ENCODE assay signal across 1 cellular context in the genomic region with DNA sequence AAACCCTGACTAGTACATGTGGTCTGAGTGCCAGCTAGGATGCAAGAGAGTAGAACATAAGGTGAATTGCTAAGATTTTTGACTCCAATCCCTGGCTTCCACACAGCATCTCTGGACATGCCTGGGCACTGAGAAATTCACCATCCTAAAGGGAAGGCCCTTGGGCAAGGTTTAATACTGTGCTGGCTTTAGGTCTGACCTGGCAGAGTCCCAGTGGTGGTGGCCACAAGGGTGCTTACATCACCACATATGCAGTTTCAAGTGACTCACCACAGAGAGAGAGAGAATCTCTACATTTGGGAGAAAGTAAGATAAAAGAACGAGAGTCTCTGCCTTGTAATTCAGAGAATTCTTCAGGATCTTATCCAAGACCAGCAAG.
TF ChIP-seq lines count a peak whose summit lies in the region.

No MANE protein-coding gene starts in this region.

TF ChIP-seq in IMR-90, 13 proteins besides CTCF, POLR2A, EP300 and RAD21 (continued from another document):
- TF ChIP-seq MXI1 (IDR thresholded peaks at IDR 0.05; ENCODE audit: borderline replicate concordance, low read depth, low read length) = no peak
- no peak for TF ChIP-seq NFE2L2 (IDR thresholded peaks at IDR 0.05; ENCODE audit: low read depth, low read length)
- no peak for TF ChIP-seq CEBPB (IDR thresholded peaks at IDR 0.05; ENCODE audit: low read depth, low read length)
- no peak for TF ChIP-seq ELK1 (IDR thresholded peaks at IDR 0.05; ENCODE audit: borderline replicate concordance, low read depth, low read length)
